10 cellular contexts compared by ENCODE assay signal in the genomic region with DNA sequence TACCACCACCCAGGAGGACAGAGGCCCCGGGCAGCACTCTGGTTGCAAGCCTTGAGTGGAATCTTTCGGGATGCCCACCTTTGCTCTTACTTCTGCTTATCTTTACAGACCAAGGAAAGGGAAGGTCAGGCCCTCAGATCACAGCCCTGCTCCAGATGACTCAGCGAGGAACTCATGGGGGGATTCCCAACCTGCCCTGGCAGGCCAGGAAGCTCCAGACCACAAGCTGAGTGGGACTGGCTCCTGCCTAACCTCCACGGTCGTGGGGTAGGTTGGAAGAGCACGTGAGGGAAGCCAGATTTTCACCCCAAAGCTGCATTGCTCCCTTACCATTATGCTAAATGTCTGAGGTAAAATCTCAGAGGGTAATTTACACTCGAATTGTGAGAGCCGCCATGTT. TPM values are rescaled to one million over a fixed set of nuclear protein-coding genes. Genes with fewer than 3 reads are reported as not detected.
DNase-seq lines count a peak whose midpoint lies in the region; ATAC-seq and TF ChIP-seq lines count a peak whose summit lies in the region.
"Had no signal": no experiment of that assay in that cellular context is flagged by ENCODE, and none has a peak within 500 bp of the region (broad histone marks: within the 10 kb centered on the region; RNA-seq: fewer than 3 reads in every experiment).

No MANE protein-coding gene starts in this region.

- ATAC-seq in activated CD8-positive, alpha-beta T cell treated with anti-CD3 and anti-CD28 coated beads for 36 hours: peak; percentile 48
- no peak for ATAC-seq in HG03139 (IDR thresholded peaks at IDR 0.05; ENCODE audit: unreplicated experiment)
- ATAC-seq in HG03457 (IDR thresholded peaks at IDR 0.05; ENCODE audit: unreplicated experiment): no peak

- no peak for TF ChIP-seq POLR2A in prostate gland (IDR thresholded peaks at IDR 0.05)

- H3K4me1 Mint-ChIP-seq in activated CD8-positive, alpha-beta T cell treated with anti-CD3 and anti-CD28 coated beads for 36 hours (ENCODE audit: low read depth): peaks cover 93% of the 10 kb centered on the region
- H3K4me1 Mint-ChIP-seq in immature natural killer cell: peaks cover 91 to 96% of the 10 kb centered on the region in 2 donors

- H3K36me3 Mint-ChIP-seq in activated CD8-positive, alpha-beta T cell treated with anti-CD3 and anti-CD28 coated beads for 36 hours (ENCODE audit: low read depth): peaks cover 23% of the 10 kb centered on the region
- H3K36me3 Mint-ChIP-seq in immature natural killer cell: peaks cover 0 to 4% (median 0%) of the 10 kb centered on the region in 3 donors

- no peak overlapping the region for H3K4me3 ChIP-seq in prostate gland

- H3K27ac ChIP-seq in prostate gland: no peak overlapping the region

- H3K4me3 Mint-ChIP-seq in activated CD8-positive, alpha-beta T cell treated with anti-CD3 and anti-CD28 coated beads for 36 hours: no peak overlapping the region
- H3K4me3 Mint-ChIP-seq in immature natural killer cell: no peak overlapping the region

- no peaks in the 10 kb centered on the region for H3K9me3 Mint-ChIP-seq in activated CD8-positive, alpha-beta T cell treated with anti-CD3 and anti-CD28 coated beads for 36 hours
- H3K9me3 Mint-ChIP-seq in immature natural killer cell: no peaks in the 10 kb centered on the region

- POLR2A ChIA-PET in activated CD8-positive, alpha-beta T cell treated with anti-CD3 and anti-CD28 coated beads for 36 hours (lab: Charles Lee): interaction anchor here (0.8 to 8.7 kb wide), 7 partner anchors 10 to 26 kb away, joined by 3 to 68 read pairs (median 6); a partner anchor contains a TSS

- DNase-seq in stimulated activated CD4-positive, alpha-beta T cell treated with anti-CD3 and anti-CD28 coated beads, Interleukin-12 subunit alpha, Interleukin-12 subunit beta, amount 100 ng/mL, for 24 hours (ENCODE audit: low read depth in 2 of 2): peak; percentile 24 to 38
- DNase-seq in stimulated activated CD4-positive, alpha-beta T cell treated with anti-CD3 and anti-CD28 coated beads, Interleukin-12 subunit alpha, Interleukin-12 subunit beta, amount 100 ng/mL, for 4 hours: no peak
- DNase-seq in activated CD8-positive, alpha-beta T cell treated with anti-CD3 and anti-CD28 coated beads for 36 hours: peak; percentile 69
- DNase-seq in immature natural killer cell (no peak), prostate gland (ENCODE audit: low spot score) (no peak), GOT3 (lab: John Stamatoyannopoulos, UW) (no peak)
- DNase-seq: H7 had no signal

- CTCF ChIA-PET in activated CD8-positive, alpha-beta T cell treated with anti-CD3 and anti-CD28 coated beads for 36 hours (lab: Charles Lee): interaction anchor here (1.0 to 4.5 kb wide), 9 partner anchors 9 to 206 kb away, joined by 3 to 37 read pairs (median 5); a partner anchor contains a TSS

- intact Hi-C loops in activated CD8-positive, alpha-beta T cell treated with anti-CD3 and anti-CD28 coated beads for 36 hours (cut with micrococcal nuclease): no loop called here
- intact Hi-C loops in prostate gland (cut with DNase I): no loop called here

- peaks cover 20% of the 10 kb centered on the region for H3K4me1 ChIP-seq in prostate gland (replicated peaks)

- no peaks in the 10 kb centered on the region for H3K27me3 Mint-ChIP-seq in activated CD8-positive, alpha-beta T cell treated with anti-CD3 and anti-CD28 coated beads for 36 hours
- peaks cover 0 to 3% (median 0%) of the 10 kb centered on the region in 3 donors for H3K27me3 Mint-ChIP-seq in immature natural killer cell (ENCODE audit: low read depth in 3 of 3)

- no peak for TF ChIP-seq CTCF in activated CD8-positive, alpha-beta T cell treated with anti-CD3 and anti-CD28 coated beads for 36 hours (IDR thresholded peaks at IDR 0.05)
- no peak for TF ChIP-seq CTCF in prostate gland (IDR thresholded peaks at IDR 0.05)

- 74% methylated on average over 8 of the region's 8 CpGs for WGBS in prostate gland

- no peaks in the 10 kb centered on the region for H3K36me3 ChIP-seq in prostate gland

- H3K27ac Mint-ChIP-seq in activated CD8-positive, alpha-beta T cell treated with anti-CD3 and anti-CD28 coated beads for 36 hours: peak overlapping the region; percentile 80
- H3K27ac Mint-ChIP-seq in immature natural killer cell: peak overlapping the region in 4 of 6 donors; percentile 9 to 48 (median 24)

- no peaks in the 10 kb centered on the region for H3K27me3 ChIP-seq in prostate gland (replicated peaks; ENCODE audit: insufficient read depth)

- no peaks in the 10 kb centered on the region for H3K9me3 ChIP-seq in prostate gland

RNA-seq across cellular contexts. Expression of a gene that starts 11.8 kb away (rescaled TPM):
- total RNA-seq in activated CD8-positive, alpha-beta T cell treated with anti-CD3 and anti-CD28 coated beads for 36 hours: 10 to 100 TPM; 20.5 to 21.1 TPM
- polyA plus RNA-seq in immature natural killer cell: 10 to 100 TPM; 46.2 to 59.9 (median 49.2) TPM
- 10 to 100 TPM; 46.1 to 51.2 TPM for total RNA-seq in prostate gland

RNA-seq across cellular contexts. Expression of a gene that starts 25.6 kb away (rescaled TPM):
- 1 to 10 TPM; 4.2 to 5.1 TPM for total RNA-seq in activated CD8-positive, alpha-beta T cell treated with anti-CD3 and anti-CD28 coated beads for 36 hours
- 10 to 100 TPM in 2 of 3 donors, 1 to 10 TPM in 1; 9.3 to 16.9 (median 11.8) TPM for polyA plus RNA-seq in immature natural killer cell
- total RNA-seq in prostate gland: 10 to 100 TPM; 27.2 to 33.2 TPM

RNA-seq across cellular contexts. Expression of a gene that starts 41.8 kb away (rescaled TPM):
- 100 to 1,000 TPM; 252 to 262 TPM for total RNA-seq in activated CD8-positive, alpha-beta T cell treated with anti-CD3 and anti-CD28 coated beads for 36 hours
- 100 to 1,000 TPM in 1 of 3 donors, 10 to 100 TPM in 2; 35.5 to 133 (median 69.6) TPM for polyA plus RNA-seq in immature natural killer cell
- 100 to 1,000 TPM; 108 to 134 TPM for total RNA-seq in prostate gland

RNA-seq across cellular contexts. Expression of a gene that starts 41.9 kb away (rescaled TPM):
- 1 to 10 TPM; 2.2 to 2.4 TPM for total RNA-seq in activated CD8-positive, alpha-beta T cell treated with anti-CD3 and anti-CD28 coated beads for 36 hours
- 1 to 10 TPM; 1.4 to 3.5 (median 1.9) TPM for polyA plus RNA-seq in immature natural killer cell
- total RNA-seq in prostate gland: 10 to 100 TPM in 1 of 2 donors, 1 to 10 TPM in 1; 3.5 to 28.6 TPM

RNA-seq across cellular contexts. Expression of a gene that starts 48.3 kb away (rescaled TPM):
- total RNA-seq in activated CD8-positive, alpha-beta T cell treated with anti-CD3 and anti-CD28 coated beads for 36 hours: 10 to 100 TPM; 44.3 to 45.7 TPM
- 10 to 100 TPM in 2 of 3 donors, 1 to 10 TPM in 1; 7.5 to 22.3 (median 16.6) TPM for polyA plus RNA-seq in immature natural killer cell
- total RNA-seq in prostate gland: 1 to 10 TPM in 1 of 2 donors, not detected in 1; 2.5 TPM
- total RNA-seq: H7, osteocyte had no signal

Comparison
In these comparisons a context has a peak if more than half of its experiments do, and no peak if none do; other contexts are left out.
1. DNase-seq: peak in stimulated activated CD4-positive, alpha-beta T cell treated with anti-CD3 and anti-CD28 coated beads, Interleukin-12 subunit alpha, Interleukin-12 subunit beta, amount 100 ng/mL, for 24 hours (2 of 2) and activated CD8-positive, alpha-beta T cell treated with anti-CD3 and anti-CD28 coated beads for 36 hours (single experiment); none in stimulated activated CD4-positive, alpha-beta T cell treated with anti-CD3 and anti-CD28 coated beads, Interleukin-12 subunit alpha, Interleukin-12 subunit beta, amount 100 ng/mL, for 4 hours (single experiment), immature natural killer cell (0 of 3), prostate gland (single experiment) and GOT3 (single experiment).
2. RNA of a gene that starts 25.6 kb away (total RNA-seq): 27.2 to 33.2 TPM in prostate gland; 4.2 to 5.1 TPM in activated CD8-positive, alpha-beta T cell treated with anti-CD3 and anti-CD28 coated beads for 36 hours; every median in the first group is over 4 times any median in the second.